ENCODE assay signal across 22 cellular contexts in the genomic region with DNA sequence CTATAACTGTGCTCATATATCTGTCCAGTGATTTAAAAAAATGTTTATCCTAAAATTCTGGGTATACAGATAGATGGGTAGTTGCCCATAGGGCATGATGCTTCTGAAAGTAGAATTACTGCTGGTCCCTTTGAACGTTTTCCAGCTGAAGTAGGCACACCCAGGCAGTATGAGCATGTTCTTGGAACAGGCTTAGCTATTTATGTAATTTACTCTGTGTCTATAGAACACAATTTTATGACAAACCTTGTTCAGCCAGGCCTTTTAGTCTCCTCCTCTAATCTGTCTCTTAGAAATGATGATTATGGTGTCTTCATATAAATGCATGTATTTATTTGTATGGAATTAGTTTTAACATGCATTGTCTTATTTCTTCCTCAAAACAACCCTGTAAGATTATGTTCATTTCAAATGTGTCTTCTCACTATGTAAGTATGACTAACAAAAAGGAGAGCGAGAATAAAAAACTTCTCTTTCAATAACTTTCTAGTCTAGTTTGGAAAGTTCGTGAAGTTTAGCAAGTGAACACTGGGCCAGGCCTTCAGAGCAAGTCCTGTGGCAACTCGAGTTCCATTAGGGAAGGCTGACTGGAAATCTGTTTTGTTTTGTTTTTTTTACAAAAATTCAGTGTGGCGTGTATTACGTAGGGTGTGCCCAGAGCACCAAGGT.
A peak's percentile ranks its signal among the peaks of the same experiment; 100 is the strongest.
DNase-seq lines count a peak whose midpoint lies in the region; ATAC-seq, FAIRE-seq and TF ChIP-seq lines count a peak whose summit lies in the region.
"Had no signal": no experiment of that assay in that cellular context is flagged by ENCODE, and none has a peak within 500 bp of the region (broad histone marks: within the 10 kb centered on the region; RNA-seq: fewer than 3 reads in every experiment).

No MANE protein-coding gene starts in this region.

- no peak overlapping the region for H3K4me3 Mint-ChIP-seq in stimulated activated naive B cell treated with anti-CD40 and anti-IgM and Interleukin-4, amounts not matched to agents 10 μg/mL and 1 μg/mL and 100 μg/mL, for 72 hours
- no peak overlapping the region for H3K4me3 Mint-ChIP-seq in activated CD8-positive, alpha-beta T cell treated with anti-CD3 and anti-CD28 coated beads, Interleukin-2, amount 10 ng/mL, durations not matched to agents 7 days and 5 days
- H3K4me3 Mint-ChIP-seq: activated CD4-positive, alpha-beta T cell treated with anti-CD3 and anti-CD28 coated beads, Interleukin-2, amount 10 ng/mL, durations not matched to agents 7 days and 5 days had no signal

- no peaks in the 10 kb centered on the region for H3K27me3 Mint-ChIP-seq in stimulated activated naive B cell treated with anti-CD40 and anti-IgM and Interleukin-4, amounts not matched to agents 10 μg/mL and 1 μg/mL and 100 μg/mL, for 72 hours
- no peaks in the 10 kb centered on the region for H3K27me3 Mint-ChIP-seq in activated CD8-positive, alpha-beta T cell treated with anti-CD3 and anti-CD28 coated beads, Interleukin-2, amount 10 ng/mL, durations not matched to agents 7 days and 5 days (ENCODE audit: low read depth)
- H3K27me3 Mint-ChIP-seq: activated CD4-positive, alpha-beta T cell treated with anti-CD3 and anti-CD28 coated beads, Interleukin-2, amount 10 ng/mL, durations not matched to agents 7 days and 5 days; CD4-positive, alpha-beta memory T cell had no signal

- DNase-seq in GM12878 (ENCODE audit: low read depth, low spot score) (no peak), NCI-H2107 (lab: John Stamatoyannopoulos, UW) (no peak), NCI-H510A (lab: John Stamatoyannopoulos, UW) (no peak), foreskin keratinocyte (no peak)
- DNase-seq in stimulated activated naive B cell treated with anti-CD40 and anti-IgM and Interleukin-4, amounts not matched to agents 10 μg/mL and 1 μg/mL and 100 μg/mL, for 72 hours: no peak
- DNase-seq in activated CD8-positive, alpha-beta T cell treated with anti-CD3 and anti-CD28 coated beads, Interleukin-2, amount 10 ng/mL, durations not matched to agents 7 days and 5 days: no peak
- DNase-seq: activated CD4-positive, alpha-beta T cell treated with anti-CD3 and anti-CD28 coated beads, Interleukin-2, amount 10 ng/mL, durations not matched to agents 7 days and 5 days; activated CD8-positive, alpha-beta memory T cell treated with anti-CD3 and anti-CD28 coated beads, Interleukin-2, amount 50 U/mL, for 48 hours; activated effector memory CD4-positive, alpha-beta T cell treated with anti-CD3 and anti-CD28 coated beads, Interleukin-2, amount 50 U/mL, for 16 hours; CD4-positive, alpha-beta memory T cell; KBM-7; left ventricle myocardium superior; NCI-H1694 treated with DMSO at 0.1 percent for 48 hours; NCI-H748 treated with DMSO at 0.1 percent for 48 hours; OCI-M1; SHP77; SW 1271 had no signal

- peaks cover 80% of the 10 kb centered on the region for H3K79me2 ChIP-seq in GM12878 (ENCODE audit: control insufficient read depth, insufficient read depth, low read length)

- no peaks in the 10 kb centered on the region for H3K9me3 ChIP-seq in HEK293 (ENCODE audit: control insufficient read depth, insufficient read depth, low read depth, low read length)
- H3K9me3 ChIP-seq in GM12878 (replicated peaks; ENCODE audit: control insufficient read depth, insufficient read depth, low read length): peaks cover 2% of the 10 kb centered on the region; the same call in 2 of the 3 replicates

- no peak overlapping the region for H3K4me3 ChIP-seq in HEK293 (ENCODE audit: low read depth, low read length)
- H3K4me3 ChIP-seq in GM12878: no peak overlapping the region

- H3K27me3 ChIP-seq in GM12878 (replicated peaks in 1 of 2; ENCODE audit: control insufficient read depth in 2 of 2, insufficient read depth in 2 of 2, low read length in 1 of 2) (no peaks in the 10 kb centered on the region), layer of hippocampus (ENCODE audit: control insufficient read depth, insufficient read depth, low read length) (no peaks in the 10 kb centered on the region), foreskin keratinocyte (no peaks in the 10 kb centered on the region)

- H3K27ac ChIP-seq in HEK293 (ENCODE audit: extremely low read depth, low read depth, low read length) (no peak overlapping the region), GM12878 (ENCODE audit: control insufficient read depth, insufficient read depth) (peak overlapping the region; percentile 9; the same call in 1 of the 2 replicates), layer of hippocampus (ENCODE audit: low read depth, low read length) (peak overlapping the region; percentile 39), foreskin keratinocyte (no peak overlapping the region)

- POLR2A ChIA-PET in HEK293 (lab: Yijun Ruan, JAX): no interaction called here
- POLR2A ChIA-PET in GM12878 (lab: Charles Lee): no interaction called here
- POLR2A ChIA-PET in activated CD8-positive, alpha-beta T cell treated with anti-CD3 and anti-CD28 coated beads, Interleukin-2, amount 10 ng/mL, durations not matched to agents 7 days and 5 days (lab: Charles Lee): no interaction called here

- RAD21 ChIA-PET in GM12878 (lab: Charles Lee; ENCODE audit: unreplicated experiment): interaction anchor here (1.0 to 3.7 kb wide), 4 partner anchors 15 to 154 kb away, joined by 3 to 33 read pairs (median 3); a partner anchor contains a TSS

- in situ Hi-C loops in GM12878 (cut with MboI): no loop called here

- intact Hi-C loops in GM12878 (cut with micrococcal nuclease; ENCODE audit: unreplicated experiment): no loop called here

- H3K4me1 Mint-ChIP-seq in stimulated activated naive B cell treated with anti-CD40 and anti-IgM and Interleukin-4, amounts not matched to agents 10 μg/mL and 1 μg/mL and 100 μg/mL, for 72 hours: peaks cover 24 to 59% of the 10 kb centered on the region in 2 donors
- peaks cover 34% of the 10 kb centered on the region for H3K4me1 Mint-ChIP-seq in activated CD8-positive, alpha-beta T cell treated with anti-CD3 and anti-CD28 coated beads, Interleukin-2, amount 10 ng/mL, durations not matched to agents 7 days and 5 days (ENCODE audit: low read depth)

- BruUV-seq in GM12878 (replicated peaks; lab: Mats Ljungman, UMichigan): no TSS peak

- H3K9ac ChIP-seq in GM12878 (ENCODE audit: control insufficient read depth, insufficient read depth, low read length): no peak overlapping the region

- SMC1A ChIA-PET in GM12878 (lab: Charles Lee; ENCODE audit: uncharacterized antibody, unreplicated experiment): interaction anchor here (0.7 to 4.7 kb wide), 17 partner anchors 7 to 356 kb away, joined by 3 to 39 read pairs (median 4); a partner anchor contains a TSS

- no peaks in the 10 kb centered on the region; the same call in 1 of the 2 replicates for H4K20me1 ChIP-seq in GM12878 (ENCODE audit: control insufficient read depth, insufficient read depth)

- H3K4me1 ChIP-seq in HEK293 (ENCODE audit: control insufficient read depth, insufficient read depth, low read length): peaks cover 8% of the 10 kb centered on the region; the same call in 1 of the 2 replicates
- peaks cover 12% of the 10 kb centered on the region; the same call in 1 of the 2 replicates for H3K4me1 ChIP-seq in GM12878 (ENCODE audit: control insufficient read depth, insufficient read depth, low read length)
- peaks cover 28% of the 10 kb centered on the region for H3K4me1 ChIP-seq in foreskin keratinocyte

- peaks cover 0 to under 1% of the 10 kb centered on the region in 2 donors for H3K9me3 Mint-ChIP-seq in stimulated activated naive B cell treated with anti-CD40 and anti-IgM and Interleukin-4, amounts not matched to agents 10 μg/mL and 1 μg/mL and 100 μg/mL, for 72 hours
- H3K9me3 Mint-ChIP-seq in activated CD8-positive, alpha-beta T cell treated with anti-CD3 and anti-CD28 coated beads, Interleukin-2, amount 10 ng/mL, durations not matched to agents 7 days and 5 days (ENCODE audit: insufficient read depth): no peaks in the 10 kb centered on the region

- ATAC-seq in GM12878: no peak
- no peak for ATAC-seq in stimulated activated naive B cell treated with anti-CD40 and anti-IgM and Interleukin-4, amounts not matched to agents 10 μg/mL and 1 μg/mL and 100 μg/mL, for 72 hours (replicated peaks)
- no peak for ATAC-seq in activated CD8-positive, alpha-beta T cell treated with anti-CD3 and anti-CD28 coated beads, Interleukin-2, amount 10 ng/mL, durations not matched to agents 7 days and 5 days
- ATAC-seq in foreskin keratinocyte: no peak
- ATAC-seq: left ventricle myocardium superior, sciatic nerve had no signal

- H3K4me2 ChIP-seq in GM12878 (ENCODE audit: control insufficient read depth, insufficient read depth): no peak overlapping the region

- no peak for TF ChIP-seq CTCF in HEK293 (tag by site-specific recombination; IDR thresholded peaks at IDR 0.05)
- no peak for TF ChIP-seq CTCF in GM12878 (IDR thresholded peaks at IDR 0.05 in 2 of 3, conservative IDR thresholded peaks at IDR 0.05 in 1 of 3; ENCODE audit: control insufficient read depth in 2 of 3, extremely low read depth in 1 of 3, insufficient read depth in 1 of 3, low read depth in 3 of 3, low read length in 3 of 3)
- TF ChIP-seq CTCF in foreskin keratinocyte (conservative IDR thresholded peaks at IDR 0.05): no peak

- H3K36me3 Mint-ChIP-seq in stimulated activated naive B cell treated with anti-CD40 and anti-IgM and Interleukin-4, amounts not matched to agents 10 μg/mL and 1 μg/mL and 100 μg/mL, for 72 hours: peaks cover 4 to 9% of the 10 kb centered on the region in 2 donors
- peaks cover 10% of the 10 kb centered on the region for H3K36me3 Mint-ChIP-seq in activated CD8-positive, alpha-beta T cell treated with anti-CD3 and anti-CD28 coated beads, Interleukin-2, amount 10 ng/mL, durations not matched to agents 7 days and 5 days (ENCODE audit: low read depth)

- peak overlapping the region; percentile 42 for H3K27ac Mint-ChIP-seq in stimulated activated naive B cell treated with anti-CD40 and anti-IgM and Interleukin-4, amounts not matched to agents 10 μg/mL and 1 μg/mL and 100 μg/mL, for 72 hours
- H3K27ac Mint-ChIP-seq in activated CD8-positive, alpha-beta T cell treated with anti-CD3 and anti-CD28 coated beads, Interleukin-2, amount 10 ng/mL, durations not matched to agents 7 days and 5 days: no peak overlapping the region
- H3K27ac Mint-ChIP-seq: activated CD4-positive, alpha-beta T cell treated with anti-CD3 and anti-CD28 coated beads, Interleukin-2, amount 10 ng/mL, durations not matched to agents 7 days and 5 days had no signal

- no peak for TF ChIP-seq POLR2A in GM12878 (IDR thresholded peaks at IDR 0.05; ENCODE audit: low read depth, low read length)

- no peak overlapping the region for H2AFZ ChIP-seq in GM12878 (ENCODE audit: control insufficient read depth, low read depth, low read length)

- 75% methylated on average over 6 of the region's 6 CpGs for WGBS in GM12878 (ENCODE audit: insufficient coverage, insufficient replicate concordance, low lambda C conversion rate, missing lambda C conversion rate)

- FAIRE-seq in GM12878 (lab: Jason Lieb, UNC): no peak
- FAIRE-seq: bronchial epithelial cell, H1 had no signal

- no peak for TF ChIP-seq RAD21 in GM12878 (IDR thresholded peaks at IDR 0.05; ENCODE audit: insufficient read depth, low read depth, low read length)

- H3K36me3 ChIP-seq in HEK293 (ENCODE audit: control insufficient read depth in 2 of 2, insufficient read depth in 1 of 2, low read length in 2 of 2) (no peaks in the 10 kb centered on the region), GM12878 (ENCODE audit: control insufficient read depth in 2 of 2, insufficient read depth in 2 of 2, low read length in 1 of 2) (peaks cover 0 to 3% of the 10 kb centered on the region in 2 experiments; a peak in 1 of 4 replicates)

- TF ChIP-seq EP300 in GM12878 (IDR thresholded peaks at IDR 0.05; ENCODE audit: borderline replicate concordance in 1 of 2, control insufficient read depth in 1 of 2, low read depth in 2 of 2, low read length in 2 of 2): no peak

- CTCF ChIA-PET in HEK293 (lab: Yijun Ruan, JAX) (interaction anchor here (0.7 to 0.9 kb wide), 2 partner anchors 16 to 117 kb away, joined by 3 to 4 read pairs; no protein-coding TSS in a partner anchor), GM12878 (lab: Yijun Ruan, JAX) (interaction anchor here (1.2 kb wide), 1 partner anchor 17 kb away, joined by 8 read pairs; no protein-coding TSS in a partner anchor)
- CTCF ChIA-PET in activated CD8-positive, alpha-beta T cell treated with anti-CD3 and anti-CD28 coated beads, Interleukin-2, amount 10 ng/mL, durations not matched to agents 7 days and 5 days (lab: Charles Lee): interaction anchor here (1.1 kb wide), 1 partner anchor 14 kb away, joined by 3 read pairs; no protein-coding TSS in a partner anchor

Comparison
In these comparisons a context has a peak if more than half of its experiments do, and no peak if none do; other contexts are left out.
1. H3K27ac ChIP-seq: peak in GM12878 (single experiment) and layer of hippocampus (single experiment); none in HEK293 (single experiment) and foreskin keratinocyte (single experiment).